ENCODE assay signal across 25 cellular contexts in the genomic region with DNA sequence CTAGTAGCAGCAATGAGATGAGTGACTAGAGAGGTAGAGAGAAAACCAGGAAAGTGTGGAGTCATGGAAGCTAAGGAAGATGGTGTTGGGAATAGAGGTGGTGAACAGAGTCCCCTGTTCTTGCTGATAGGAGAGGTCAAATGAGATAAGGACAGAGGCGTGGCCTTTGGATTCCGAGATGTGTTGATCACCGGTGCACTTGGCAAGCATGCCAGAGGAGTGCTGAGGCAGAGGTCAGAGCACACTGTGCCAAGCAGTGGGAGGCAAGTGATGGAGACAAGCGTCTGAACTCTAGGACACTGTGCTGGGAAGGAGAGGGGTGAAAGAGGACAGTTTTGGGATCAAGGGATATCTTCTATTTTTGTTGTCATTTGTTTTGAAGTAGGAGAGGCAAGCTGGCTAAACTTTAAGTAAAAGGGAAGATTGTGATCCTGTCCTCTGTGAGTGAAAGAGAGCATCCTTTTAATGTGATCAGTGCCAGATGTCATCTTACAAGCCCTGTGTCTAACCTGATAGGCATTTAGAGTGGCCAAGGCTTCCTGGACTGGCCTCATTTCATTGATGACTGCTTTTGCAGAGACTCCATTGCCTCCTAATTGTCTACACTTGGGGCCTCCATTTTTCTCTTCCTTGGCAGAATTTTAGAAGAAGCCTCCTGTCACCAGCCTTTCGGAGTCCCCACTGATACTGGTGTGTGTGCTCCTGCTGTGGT.
DNase-seq lines count a peak whose midpoint lies in the region; ATAC-seq, FAIRE-seq and TF ChIP-seq lines count a peak whose summit lies in the region.
"Had no signal": no experiment of that assay in that cellular context is flagged by ENCODE, and none has a peak within 500 bp of the region (broad histone marks: within the 10 kb centered on the region; RNA-seq: fewer than 3 reads in every experiment).

No MANE protein-coding gene starts in this region.

- no peak for TF ChIP-seq CTCF in Peyer's patch (IDR thresholded peaks at IDR 0.05)

- no peak for ATAC-seq in HG03095 (IDR thresholded peaks at IDR 0.05; ENCODE audit: unreplicated experiment)

- no peaks in the 10 kb centered on the region for H3K36me3 ChIP-seq in Peyer's patch
- H3K36me3 ChIP-seq in small intestine (ENCODE audit: control insufficient read depth in 2 of 2, insufficient read depth in 2 of 2, low read length in 2 of 2) = no peaks in the 10 kb centered on the region
- H3K36me3 ChIP-seq: BLaER1 treated with 17β-estradiol and CSF1 and Interleukin-3, amounts not matched to agents 10 nM and 100 nM had no signal

- H3K4me3 ChIP-seq in Peyer's patch = no peak overlapping the region
- no peak overlapping the region for H3K4me3 ChIP-seq in small intestine (ENCODE audit: low read depth in 1 of 2, low read length in 2 of 2)
- H3K4me3 ChIP-seq: BLaER1 treated with 17β-estradiol and CSF1 and Interleukin-3, amounts not matched to agents 10 nM and 100 nM had no signal

- H3K9me3 ChIP-seq in Peyer's patch = no peaks in the 10 kb centered on the region
- no peaks in the 10 kb centered on the region for H3K9me3 ChIP-seq in small intestine (ENCODE audit: control insufficient read depth, low read depth)
- H3K9me3 ChIP-seq: BLaER1 treated with 17β-estradiol and CSF1 and Interleukin-3, amounts not matched to agents 10 nM and 100 nM had no signal

- peak; percentile 40 for DNase-seq in NCI-H82 (lab: John Stamatoyannopoulos, UW)
- no peak for DNase-seq in NCI-H82 treated with DMSO at 0.1 percent for 48 hours (lab: John Stamatoyannopoulos, UW; ENCODE audit: unreplicated experiment)
- DNase-seq in Peyer's patch = peak in 2 of 3 donors; percentile 75 to 83
- peak; percentile 32 for DNase-seq in fibroblast of peridontal ligament (ENCODE audit: extremely low read depth)
- DNase-seq in small intestine = peak; percentile 83
- DNase-seq in iPS-NIHi11 (ENCODE audit: low spot score) = no peak
- DNase-seq in NCI-H510A treated with DMSO at 0.1 percent for 48 hours (lab: John Stamatoyannopoulos, UW) = no peak
- DNase-seq: CD8-positive, alpha-beta memory T cell; DMS79; GDM1; H7; NCI-H1105 treated with DMSO at 0.1 percent for 48 hours; NCI-H1694 treated with DMSO at 0.1 percent for 48 hours; NCI-H2107; NCI-H2227 treated with DMSO at 0.1 percent for 48 hours; NCI-H526; OCI-M1; SW 1271 had no signal

- no peak for TF ChIP-seq POLR2A in Peyer's patch (IDR thresholded peaks at IDR 0.05)

- 30 to 66% (median 42%) methylated on average over 5 of the region's 5 CpGs for WGBS in small intestine, 3 donors

- FAIRE-seq in small intestine (lab: Jason Lieb, UNC) = no peak
- FAIRE-seq: D721Med, GM19239 had no signal

- H3K27ac ChIP-seq in Peyer's patch = peak overlapping the region in 1 of 4 donors; percentile 38
- no peak overlapping the region for H3K27ac ChIP-seq in small intestine (ENCODE audit: low read depth in 1 of 2, low read length in 1 of 2)
- H3K27ac ChIP-seq: 22Rv1; BLaER1 treated with 17β-estradiol and CSF1 and Interleukin-3, amounts not matched to agents 10 nM and 100 nM; HL-60; RWPE1 had no signal

- no peaks in the 10 kb centered on the region for H3K4me1 ChIP-seq in Peyer's patch
- no peaks in the 10 kb centered on the region for H3K4me1 ChIP-seq in small intestine (ENCODE audit: control insufficient read depth in 2 of 2, insufficient read depth in 1 of 2, low read depth in 1 of 2, low read length in 1 of 2)
- H3K4me1 ChIP-seq: BLaER1 treated with 17β-estradiol and CSF1 and Interleukin-3, amounts not matched to agents 10 nM and 100 nM had no signal

- H3K27me3 ChIP-seq in Peyer's patch (no peaks in the 10 kb centered on the region), small intestine (ENCODE audit: control insufficient read depth in 2 of 2, insufficient read depth in 2 of 2, low read length in 2 of 2) (no peaks in the 10 kb centered on the region)
- H3K27me3 ChIP-seq: BLaER1 treated with 17β-estradiol and CSF1 and Interleukin-3, amounts not matched to agents 10 nM and 100 nM had no signal

Comparison
In these comparisons a context has a peak if more than half of its experiments do, and no peak if none do; other contexts are left out.
1. DNase-seq: peak in NCI-H82 (single experiment), Peyer's patch (2 of 3), fibroblast of peridontal ligament (single experiment) and small intestine (single experiment); none in NCI-H82 treated with DMSO at 0.1 percent for 48 hours (single experiment), iPS-NIHi11 (single experiment) and NCI-H510A treated with DMSO at 0.1 percent for 48 hours (single experiment).